8 cellular contexts compared by ENCODE assay signal in genomic region chr3:72270072-72270611, GRCh38.
DNase-seq lines count a peak whose midpoint lies in the region; ATAC-seq, FAIRE-seq and TF ChIP-seq lines count a peak whose summit lies in the region.

No MANE protein-coding gene starts in this region.

- TF ChIP-seq CTCF in colonic mucosa (IDR thresholded peaks at IDR 0.05), result no peak

- H3K27me3 Mint-ChIP-seq in effector memory CD8-positive, alpha-beta T cell, result peaks cover 6 to 32% of the 10 kb centered on the region in 2 donors

- H3K4me1 Mint-ChIP-seq in effector memory CD8-positive, alpha-beta T cell (ENCODE audit: low read depth in 2 of 2), result peaks cover 0 to 5% of the 10 kb centered on the region in 2 donors

- H3K9me3 Mint-ChIP-seq in effector memory CD8-positive, alpha-beta T cell, result no peaks in the 10 kb centered on the region

- FAIRE-seq in GM12891 (lab: Jason Lieb, UNC), result peak; percentile 31

- H3K9me3 ChIP-seq in colonic mucosa, result no peaks in the 10 kb centered on the region
- no peaks in the 10 kb centered on the region for H3K9me3 ChIP-seq in mesodermal cell (ENCODE audit: control insufficient read depth, low read length)

- no peak overlapping the region for H3K4me3 ChIP-seq in colonic mucosa
- H3K4me3 ChIP-seq in mesodermal cell (ENCODE audit: extremely low read depth, insufficient read depth, low read length, poor library complexity, severe bottlenecking), result no peak overlapping the region

- intact Hi-C loops in colonic mucosa (cut with DNase I), result no loop called here

- 77 to 78% methylated on average over 3 to 7 of the region's 8 CpGs for WGBS in mesodermal cell (ENCODE audit: insufficient coverage in 2 of 2), 2 experiments

- no peak overlapping the region for H3K4me3 Mint-ChIP-seq in effector memory CD8-positive, alpha-beta T cell

- no peak for DNase-seq in GM12891 (ENCODE audit: insufficient read length, low spot score)
- DNase-seq in NOMO-1 treated with DMSO at 0.1 percent for 48 hours (lab: John Stamatoyannopoulos, UW; ENCODE audit: unreplicated experiment), result peak; percentile 96
- peak; percentile 86 for DNase-seq in colonic mucosa
- no peak for DNase-seq in effector memory CD8-positive, alpha-beta T cell

- no peaks in the 10 kb centered on the region for H3K4me1 ChIP-seq in colonic mucosa
- H3K4me1 ChIP-seq in mesodermal cell (ENCODE audit: control insufficient read depth, insufficient read depth, low read length, poor library complexity, severe bottlenecking), result peaks cover 47% of the 10 kb centered on the region

- no peaks in the 10 kb centered on the region for H3K36me3 ChIP-seq in colonic mucosa
- H3K36me3 ChIP-seq in mesodermal cell (ENCODE audit: control insufficient read depth, insufficient read depth, low read length), result no peaks in the 10 kb centered on the region

- H3K27me3 ChIP-seq in colonic mucosa, result no peaks in the 10 kb centered on the region

- H3K27ac ChIP-seq in colonic mucosa (no peak overlapping the region), mesodermal cell (ENCODE audit: low read depth, low read length, severe bottlenecking) (peak overlapping the region; percentile 30)

- ATAC-seq in GM18873 (IDR thresholded peaks at IDR 0.05; ENCODE audit: low FRiP score, unreplicated experiment), result no peak
- ATAC-seq in GM18511 (IDR thresholded peaks at IDR 0.05; ENCODE audit: unreplicated experiment), result no peak
- ATAC-seq in effector memory CD8-positive, alpha-beta T cell (replicated peaks), result no peak
- no peak for ATAC-seq in GM18502 (IDR thresholded peaks at IDR 0.05; ENCODE audit: poor library complexity, unreplicated experiment)

- no peak overlapping the region for H3K9ac ChIP-seq in colonic mucosa (ENCODE audit: low read depth in 2 of 2, low read length in 2 of 2)

- no peaks in the 10 kb centered on the region for H3K36me3 Mint-ChIP-seq in effector memory CD8-positive, alpha-beta T cell (ENCODE audit: insufficient read depth)

- TF ChIP-seq POLR2A in GM12891 (IDR thresholded peaks at IDR 0.05; ENCODE audit: low read depth, low read length), result no peak

- peak overlapping the region in 1 of 2 donors; percentile 44 for H3K27ac Mint-ChIP-seq in effector memory CD8-positive, alpha-beta T cell

TF ChIP-seq in GM12891, 5 proteins besides CTCF, POLR2A, EP300 and RAD21:
- TF ChIP-seq POU2F2 (IDR thresholded peaks at IDR 0.05; ENCODE audit: low read depth, low read length), result no peak

Comparison
In these comparisons a context has a peak if more than half of its experiments do, and no peak if none do; other contexts are left out.
1. DNase-seq: peak in NOMO-1 treated with DMSO at 0.1 percent for 48 hours (single experiment) and colonic mucosa (single experiment); none in GM12891 (single experiment) and effector memory CD8-positive, alpha-beta T cell (0 of 3).